In genomic region chr6:73129653-73130443, GRCh38 we compare ENCODE assay signal across 8 cellular contexts.
DNase-seq lines count a peak whose midpoint lies in the region; ATAC-seq and TF ChIP-seq lines count a peak whose summit lies in the region.

No MANE protein-coding gene starts in this region.

- no peak overlapping the region for H4K8ac ChIP-seq in H9 (replicated peaks; ENCODE audit: insufficient read length, low read depth, low read length)

- H3K4me3 ChIP-seq in GM12865 (ENCODE audit: low read depth, low read length) (no peak overlapping the region), Loucy (ENCODE audit: low read length, poor library complexity, severe bottlenecking) (no peak overlapping the region), SU-DHL-6 (ENCODE audit: insufficient read depth, low read length, poor library complexity, severe bottlenecking) (no peak overlapping the region), left ventricle myocardium inferior (no peak overlapping the region)

- H3K23me2 ChIP-seq in H9 (ENCODE audit: insufficient read length, low read depth, low read length, poor library complexity, severe bottlenecking): no peaks in the 10 kb centered on the region

- no peak overlapping the region for H3K4ac ChIP-seq in H9 (ENCODE audit: low read depth, low read length)

- H3F3A ChIP-seq in Loucy (ENCODE audit: low read depth) (no peaks in the 10 kb centered on the region), SU-DHL-6 (ENCODE audit: insufficient read depth) (no peaks in the 10 kb centered on the region; the same call in 1 of the 2 replicates)

- DNase-seq in GM12865 (ENCODE audit: low read depth): peak; percentile 85
- peak; percentile 89 for DNase-seq in H9
- DNase-seq in activated naive CD8-positive, alpha-beta T cell treated with anti-CD3 and anti-CD28 coated beads, Interleukin-2, amount 50 U/mL, for 24 hours: peak; percentile 90
- DNase-seq in left ventricle myocardium inferior: peak; percentile 39
- DNase-seq in sciatic nerve (ENCODE audit: low spot score): peak; percentile 91
- DNase-seq in NCI-H2227 (lab: John Stamatoyannopoulos, UW; ENCODE audit: unreplicated experiment): no peak

- H3K27ac Mint-ChIP-seq in H9: peak overlapping the region in 1 of 3 experiments; percentile 67; a peak in 1 of 7 replicates
- no peak overlapping the region for H3K27ac Mint-ChIP-seq in activated naive CD8-positive, alpha-beta T cell treated with anti-CD3 and anti-CD28 coated beads, Interleukin-2, amount 50 U/mL, for 24 hours

- H2BK15ac ChIP-seq in H9 (ENCODE audit: low read depth, low read length): no peak overlapping the region

- H3K27ac ChIP-seq in H9 (ENCODE audit: insufficient read length, low read depth, low read length): no peak overlapping the region
- no peak overlapping the region for H3K27ac ChIP-seq in SU-DHL-6 (ENCODE audit: low read depth, low read length)
- no peak overlapping the region for H3K27ac ChIP-seq in left ventricle myocardium inferior (replicated peaks)

- H3K18ac ChIP-seq in H9 (ENCODE audit: insufficient read length, low read depth, low read length): no peak overlapping the region

- WGBS in H9 (ENCODE audit: extremely low coverage, insufficient read length, low lambda C conversion rate): no CpG with 5 or more reads among the region's 14 CpGs

- H3K9me3 ChIP-seq in H9 (ENCODE audit: control insufficient read depth, low read depth, low read length) (no peaks in the 10 kb centered on the region), Loucy (ENCODE audit: insufficient read depth, low read depth, low read length) (no peaks in the 10 kb centered on the region), SU-DHL-6 (ENCODE audit: insufficient read depth, low read length) (no peaks in the 10 kb centered on the region), left ventricle myocardium inferior (replicated peaks) (no peaks in the 10 kb centered on the region)

- H3K36me3 Mint-ChIP-seq in H9 (ENCODE audit: insufficient read depth in 1 of 3, low read depth in 3 of 3): no peaks in the 10 kb centered on the region
- peaks cover 6% of the 10 kb centered on the region for H3K36me3 Mint-ChIP-seq in activated naive CD8-positive, alpha-beta T cell treated with anti-CD3 and anti-CD28 coated beads, Interleukin-2, amount 50 U/mL, for 24 hours (ENCODE audit: low read depth)

- no peak overlapping the region for H2BK5ac ChIP-seq in H9 (ENCODE audit: insufficient read length, low read length)

- H2AFZ ChIP-seq in H9 (ENCODE audit: low read length) (no peak overlapping the region), Loucy (ENCODE audit: low read length) (no peak overlapping the region), SU-DHL-6 (ENCODE audit: low read depth, low read length, severe bottlenecking) (peak overlapping the region; percentile 52)

- no peak overlapping the region for H2AK5ac ChIP-seq in H9 (ENCODE audit: insufficient read length, low read length)

- H3K79me2 ChIP-seq in H9 (ENCODE audit: insufficient read depth, low read length) (no peaks in the 10 kb centered on the region), Loucy (ENCODE audit: insufficient read depth, low read length) (no peaks in the 10 kb centered on the region), SU-DHL-6 (ENCODE audit: insufficient read depth, low read length) (no peaks in the 10 kb centered on the region)

- no peak overlapping the region for H4K5ac ChIP-seq in H9 (ENCODE audit: insufficient read length, low read depth, low read length)

- no peak overlapping the region for H3K56ac ChIP-seq in H9 (ENCODE audit: insufficient read length, low read depth, low read length)

- H3K27me3 ChIP-seq in H9 (ENCODE audit: insufficient read depth, low read length) (no peaks in the 10 kb centered on the region), Loucy (ENCODE audit: insufficient read depth, low read length, poor library complexity, severe bottlenecking) (no peaks in the 10 kb centered on the region), SU-DHL-6 (ENCODE audit: low read length) (no peaks in the 10 kb centered on the region), left ventricle myocardium inferior (ENCODE audit: low read depth) (peaks cover 15% of the 10 kb centered on the region)

- H3K9me2 ChIP-seq in Loucy (replicated peaks; ENCODE audit: low read depth, low read length): no peaks in the 10 kb centered on the region
- no peaks in the 10 kb centered on the region for H3K9me2 ChIP-seq in SU-DHL-6 (replicated peaks; ENCODE audit: insufficient read depth, low read length)

- no peak overlapping the region for H2BK12ac ChIP-seq in H9 (ENCODE audit: insufficient read length, low read depth, low read length)

- H3K9ac ChIP-seq in H9 (ENCODE audit: extremely low read depth, insufficient read length, low read length) (no peak overlapping the region), Loucy (ENCODE audit: low read depth, low read length, poor library complexity, severe bottlenecking) (no peak overlapping the region), SU-DHL-6 (ENCODE audit: low read length) (peak overlapping the region; percentile 26; the same call in 1 of the 2 replicates)

- no peak overlapping the region for H3K4me2 ChIP-seq in H9 (ENCODE audit: insufficient read depth, insufficient read length, low read length)
- H3K4me2 ChIP-seq in Loucy (ENCODE audit: low read depth, low read length, poor library complexity, severe bottlenecking): no peak overlapping the region
- H3K4me2 ChIP-seq in SU-DHL-6 (ENCODE audit: low read depth, low read length, poor library complexity, severe bottlenecking): peak overlapping the region; percentile 52

- no peak overlapping the region for H4K91ac ChIP-seq in H9 (ENCODE audit: insufficient read length, low read depth, low read length)

- H3K4me3 Mint-ChIP-seq in H9: no peak overlapping the region; a peak in 1 of 5 replicates
- peak overlapping the region; percentile 17 for H3K4me3 Mint-ChIP-seq in activated naive CD8-positive, alpha-beta T cell treated with anti-CD3 and anti-CD28 coated beads, Interleukin-2, amount 50 U/mL, for 24 hours

- H3T11ph ChIP-seq in H9 (ENCODE audit: low read length): no peak overlapping the region

- no peak overlapping the region for H3K14ac ChIP-seq in H9 (ENCODE audit: insufficient read depth, low read length)

- no peak overlapping the region for H2BK20ac ChIP-seq in H9 (ENCODE audit: low read depth, low read length, poor library complexity, severe bottlenecking)

- ATAC-seq in activated naive CD8-positive, alpha-beta T cell treated with anti-CD3 and anti-CD28 coated beads, Interleukin-2, amount 50 U/mL, for 24 hours: peak; percentile 96
- peak; percentile 89 for ATAC-seq in sciatic nerve

- peaks cover 15% of the 10 kb centered on the region for H3K27me3 Mint-ChIP-seq in H9 (ENCODE audit: low read depth)
- no peaks in the 10 kb centered on the region for H3K27me3 Mint-ChIP-seq in activated naive CD8-positive, alpha-beta T cell treated with anti-CD3 and anti-CD28 coated beads, Interleukin-2, amount 50 U/mL, for 24 hours

- H3K4me1 ChIP-seq in H9 (ENCODE audit: insufficient read depth, low read length) (no peaks in the 10 kb centered on the region), Loucy (ENCODE audit: insufficient read depth, low read length, poor library complexity, severe bottlenecking) (no peaks in the 10 kb centered on the region), left ventricle myocardium inferior (no peaks in the 10 kb centered on the region)

- no peak overlapping the region for H3K23ac ChIP-seq in H9 (ENCODE audit: insufficient read length, low read depth, low read length)

- no peak overlapping the region for H2BK120ac ChIP-seq in H9 (ENCODE audit: low read depth, low read length, poor library complexity, severe bottlenecking)

- H3K36me3 ChIP-seq in Loucy (ENCODE audit: insufficient read depth, low read length) (no peaks in the 10 kb centered on the region), SU-DHL-6 (ENCODE audit: low read length) (no peaks in the 10 kb centered on the region), left ventricle myocardium inferior (no peaks in the 10 kb centered on the region)

- peaks cover 3 to 10% of the 10 kb centered on the region in 2 experiments; a peak in 2 of 4 replicates for H3K4me1 Mint-ChIP-seq in H9
- peaks cover 7% of the 10 kb centered on the region for H3K4me1 Mint-ChIP-seq in activated naive CD8-positive, alpha-beta T cell treated with anti-CD3 and anti-CD28 coated beads, Interleukin-2, amount 50 U/mL, for 24 hours

- intact Hi-C loops in left ventricle myocardium inferior (cut with micrococcal nuclease): no loop called here
- intact Hi-C loops in sciatic nerve (cut with DNase I): loop anchor here (5.0 to 10.0 kb wide), 2 partner anchors 515 to 718 kb away; no protein-coding TSS in a partner anchor

- no peaks in the 10 kb centered on the region for H3K79me1 ChIP-seq in H9 (ENCODE audit: insufficient read depth, low read depth, low read length, poor library complexity, severe bottlenecking)

- H4K20me1 ChIP-seq in H9 (ENCODE audit: control insufficient read depth, insufficient read depth, insufficient read length) (no peaks in the 10 kb centered on the region), Loucy (ENCODE audit: insufficient read depth, low read length, poor library complexity, severe bottlenecking) (no peaks in the 10 kb centered on the region), SU-DHL-6 (ENCODE audit: low read depth, low read length) (no peaks in the 10 kb centered on the region)

- H3K9me3 Mint-ChIP-seq in H9: no peaks in the 10 kb centered on the region
- no peaks in the 10 kb centered on the region for H3K9me3 Mint-ChIP-seq in activated naive CD8-positive, alpha-beta T cell treated with anti-CD3 and anti-CD28 coated beads, Interleukin-2, amount 50 U/mL, for 24 hours

- TF ChIP-seq CTCF in GM12865 (IDR thresholded peaks at IDR 0.05; ENCODE audit: insufficient read depth, low read depth, low read length, missing control alignments) (peak; percentile 99), H9 (conservative IDR thresholded peaks at IDR 0.05) (peak; percentile 99), Loucy (conservative IDR thresholded peaks at IDR 0.05; ENCODE audit: low read length) (peak; percentile 88), SU-DHL-6 (IDR thresholded peaks at IDR 0.05; ENCODE audit: insufficient read depth, low read length, poor library complexity, severe bottlenecking) (peak; percentile 98), left ventricle myocardium inferior (IDR thresholded peaks at IDR 0.05; ENCODE audit: borderline replicate concordance) (peak; percentile 77)
